In the genomic region with DNA sequence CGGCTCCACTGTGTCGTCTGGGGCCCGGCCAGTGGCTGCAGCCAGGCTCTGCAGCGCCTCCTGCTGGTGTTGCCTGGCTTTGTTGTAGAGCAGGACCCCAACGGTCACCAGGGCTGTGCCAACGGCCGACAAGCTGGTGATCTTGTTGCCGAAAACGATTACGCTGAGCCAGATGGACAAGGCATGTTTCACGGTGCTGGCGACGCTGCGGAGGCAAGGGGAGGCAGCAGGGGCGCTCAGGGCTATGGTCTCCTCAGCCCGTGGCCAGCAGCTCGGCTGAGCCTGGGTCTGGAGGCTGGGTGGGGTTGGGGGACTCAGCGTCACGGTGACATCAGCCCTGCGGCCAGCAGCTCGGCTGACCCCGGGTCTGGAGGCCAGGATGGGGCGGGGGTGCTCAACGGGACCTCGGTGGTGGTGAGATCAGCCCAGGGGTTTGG, we compare ENCODE assay signal across 8 cellular contexts. TPM values are rescaled to one million over a fixed set of nuclear protein-coding genes. Genes with fewer than 3 reads are reported as not detected.
A peak's percentile ranks its signal among the peaks of the same experiment; 100 is the strongest.
DNase-seq lines count a peak whose midpoint lies in the region; ATAC-seq, FAIRE-seq and TF ChIP-seq lines count a peak whose summit lies in the region.

No MANE protein-coding gene starts in this region.

- no peak overlapping the region for H2BK5ac ChIP-seq in mesenchymal stem cell (ENCODE audit: low read depth, low read length, poor library complexity, severe bottlenecking)

- H3K18ac ChIP-seq in mesenchymal stem cell (ENCODE audit: low read depth in 1 of 2, low read length in 2 of 2), result no peak overlapping the region

- peaks cover 6% of the 10 kb centered on the region for H3K36me3 Mint-ChIP-seq in activated naive CD8-positive, alpha-beta T cell treated with anti-CD3 and anti-CD28 coated beads for 36 hours

- no peaks in the 10 kb centered on the region for H3K9me3 Mint-ChIP-seq in activated naive CD8-positive, alpha-beta T cell treated with anti-CD3 and anti-CD28 coated beads for 36 hours

- no peak overlapping the region for H3K4me2 ChIP-seq in mesenchymal stem cell (ENCODE audit: low read length, poor library complexity, severe bottlenecking)

- no peaks in the 10 kb centered on the region for H3K4me1 ChIP-seq in mesenchymal stem cell (ENCODE audit: control insufficient read depth, insufficient read depth, low read depth, low read length)

- H3K4me3 Mint-ChIP-seq in activated naive CD8-positive, alpha-beta T cell treated with anti-CD3 and anti-CD28 coated beads for 36 hours, result no peak overlapping the region

- H3K9me3 ChIP-seq in mesenchymal stem cell (ENCODE audit: control insufficient read depth, low read length) (no peaks in the 10 kb centered on the region), MG63 (no peaks in the 10 kb centered on the region)

- H4K91ac ChIP-seq in mesenchymal stem cell (ENCODE audit: low read length), result no peak overlapping the region

- no peak for TF ChIP-seq POLR2A in GM12891 (IDR thresholded peaks at IDR 0.05; ENCODE audit: low read depth, low read length)

- no peak overlapping the region for H3K27ac Mint-ChIP-seq in activated naive CD8-positive, alpha-beta T cell treated with anti-CD3 and anti-CD28 coated beads for 36 hours

- H3K27me3 ChIP-seq in HL-60 (ENCODE audit: insufficient read depth, poor library complexity, severe bottlenecking) (no peaks in the 10 kb centered on the region), mesenchymal stem cell (ENCODE audit: control insufficient read depth in 1 of 2, insufficient read depth in 1 of 2, low read length in 2 of 2) (no peaks in the 10 kb centered on the region), MG63 (no peaks in the 10 kb centered on the region)

- no peak overlapping the region for H3K14ac ChIP-seq in mesenchymal stem cell (ENCODE audit: low read length in 2 of 2)

- WGBS in mesenchymal stem cell, result 91% methylated on average over 25 of the region's 25 CpGs

- peak overlapping the region; percentile 52 for H4K8ac ChIP-seq in mesenchymal stem cell (ENCODE audit: low read length)

- H3K9ac ChIP-seq in mesenchymal stem cell (ENCODE audit: low read length), result no peak overlapping the region

- DNase-seq in AG09309 (ENCODE audit: low read depth) (no peak), HL-60 (ENCODE audit: low read depth in 1 of 2, low spot score in 1 of 2) (no peak), mesenchymal stem cell (no peak), GM12891 (ENCODE audit: insufficient read length, low spot score) (no peak), MG63 (no peak)
- DNase-seq in activated naive CD8-positive, alpha-beta T cell treated with anti-CD3 and anti-CD28 coated beads for 36 hours, result peak; percentile 39

- H3K4me3 ChIP-seq in AG09309 (ENCODE audit: control insufficient read depth, low read depth, low read length) (no peak overlapping the region), HL-60 (replicated peaks; ENCODE audit: insufficient read depth, low read length) (no peak overlapping the region), mesenchymal stem cell (ENCODE audit: insufficient read depth in 1 of 2, low read depth in 1 of 2, low read length in 2 of 2) (no peak overlapping the region), MG63 (no peak overlapping the region)

- H2BK15ac ChIP-seq in mesenchymal stem cell (ENCODE audit: low read depth, poor library complexity, severe bottlenecking), result no peak overlapping the region

- H2AK5ac ChIP-seq in mesenchymal stem cell (ENCODE audit: low read length, severe bottlenecking), result no peak overlapping the region

- H2BK120ac ChIP-seq in mesenchymal stem cell (ENCODE audit: low read depth, low read length), result no peak overlapping the region

- H3K36me3 ChIP-seq in mesenchymal stem cell (ENCODE audit: control insufficient read depth in 1 of 2, insufficient read depth in 2 of 2, low read depth in 1 of 2, low read length in 2 of 2) (peaks cover 46 to 55% of the 10 kb centered on the region in 2 experiments), MG63 (peaks cover 20% of the 10 kb centered on the region)

- ATAC-seq in HG03571 (IDR thresholded peaks at IDR 0.05; ENCODE audit: unreplicated experiment) (no peak), HG03439 (IDR thresholded peaks at IDR 0.05; ENCODE audit: unreplicated experiment) (no peak)

- no peak overlapping the region for H3K4ac ChIP-seq in mesenchymal stem cell (ENCODE audit: low read depth in 1 of 2, low read length in 2 of 2)

- H3K27me3 Mint-ChIP-seq in activated naive CD8-positive, alpha-beta T cell treated with anti-CD3 and anti-CD28 coated beads for 36 hours, result no peaks in the 10 kb centered on the region

- H2BK12ac ChIP-seq in mesenchymal stem cell (ENCODE audit: low read length in 2 of 2), result no peak overlapping the region

- no peak overlapping the region for H3K23ac ChIP-seq in mesenchymal stem cell (ENCODE audit: low read length in 2 of 2)

- no peak for FAIRE-seq in GM12891 (lab: Jason Lieb, UNC)

- H3K4me1 Mint-ChIP-seq in activated naive CD8-positive, alpha-beta T cell treated with anti-CD3 and anti-CD28 coated beads for 36 hours, result no peaks in the 10 kb centered on the region

- peak overlapping the region; percentile 46; the same call in 1 of the 2 replicates for H3K27ac ChIP-seq in HL-60 (replicated peaks)
- no peak overlapping the region for H3K27ac ChIP-seq in mesenchymal stem cell (ENCODE audit: low read length, poor library complexity, severe bottlenecking)

- TF ChIP-seq CTCF in AG09309 (IDR thresholded peaks at IDR 0.05; ENCODE audit: control insufficient read depth, insufficient read depth, low read depth, low read length, missing control alignments), result peak; percentile 48
- peak; percentile 8 for TF ChIP-seq CTCF in HL-60 (IDR thresholded peaks at IDR 0.05; ENCODE audit: insufficient read depth, low read length)

- peaks cover 4% of the 10 kb centered on the region for H3K79me1 ChIP-seq in mesenchymal stem cell (replicated peaks; ENCODE audit: low read length, poor library complexity, severe bottlenecking)

- H2AFZ ChIP-seq in mesenchymal stem cell (ENCODE audit: low read depth, low read length), result no peak overlapping the region

TF ChIP-seq in GM12891, 5 proteins besides CTCF, POLR2A, EP300 and RAD21:
- TF ChIP-seq SPI1 (IDR thresholded peaks at IDR 0.05; ENCODE audit: low read depth, low read length) (no peak), POU2F2 (IDR thresholded peaks at IDR 0.05; ENCODE audit: low read depth, low read length) (no peak), POLR2AphosphoS5 (IDR thresholded peaks at IDR 0.05; ENCODE audit: low read depth, low read length) (no peak), PAX5 (IDR thresholded peaks at IDR 0.05; ENCODE audit: insufficient read depth, low read length, severe bottlenecking) (no peak), TAF1 (IDR thresholded peaks at IDR 0.05; ENCODE audit: low read depth, low read length) (no peak)
TF ChIP-seq in GM12891: peak in this region for 0.

RNA-seq across cellular contexts. Expression of gene CDK11B, which starts 7.0 kb away (rescaled TPM):
- total RNA-seq in activated naive CD8-positive, alpha-beta T cell treated with anti-CD3 and anti-CD28 coated beads for 36 hours, result 10 to 100 TPM; 42.2 to 43.3 TPM
- 28.9 TPM for polyA plus RNA-seq in mesenchymal stem cell (2013, experiment 1 of 2)
- 28.6 TPM for polyA plus RNA-seq in mesenchymal stem cell (2013, experiment 2 of 2)
- polyA plus RNA-seq in GM12891 (2012; ENCODE audit: low read depth, missing spikeins), result 23.7 TPM
- 4.5 and 12.8 TPM in 2 replicates for total RNA-seq in MG63 (2014; rRNA removed; shearing (Covaris generic); ENCODE audit: low replicate concordance)

RNA-seq across cellular contexts. Expression of gene SLC35E2B, which starts 26.8 kb away (rescaled TPM):
- 10 to 100 TPM; 19.3 to 20.1 TPM for total RNA-seq in activated naive CD8-positive, alpha-beta T cell treated with anti-CD3 and anti-CD28 coated beads for 36 hours
- 29.7 TPM for polyA plus RNA-seq in mesenchymal stem cell (2013, experiment 1 of 2)
- 29.4 TPM for polyA plus RNA-seq in mesenchymal stem cell (2013, experiment 2 of 2)
- 14.5 TPM for polyA plus RNA-seq in GM12891 (2012; ENCODE audit: low read depth, missing spikeins)
- 14.2 and 21.7 TPM in 2 replicates for total RNA-seq in MG63 (2014; rRNA removed; shearing (Covaris generic); ENCODE audit: low replicate concordance)

RNA-seq across cellular contexts. Expression of gene MMP23B, which starts 33.9 kb away (rescaled TPM):
- total RNA-seq in activated naive CD8-positive, alpha-beta T cell treated with anti-CD3 and anti-CD28 coated beads for 36 hours, result 1 to 10 TPM; 1.4 to 2.3 TPM
- polyA plus RNA-seq in mesenchymal stem cell (2013, experiment 1 of 2), result 24.2 TPM
- 26.9 TPM for polyA plus RNA-seq in mesenchymal stem cell (2013, experiment 2 of 2)
- polyA plus RNA-seq in GM12891 (2012; ENCODE audit: low read depth, missing spikeins), result 2.8 TPM
- total RNA-seq in MG63 (2014; rRNA removed; shearing (Covaris generic); ENCODE audit: low replicate concordance), result 1.6 TPM in 1 of 2 replicates, not detected in the other

RNA-seq across cellular contexts. Expression of gene MIB2, which starts 50.5 kb away (rescaled TPM):
- 10 to 100 TPM; 33.1 to 38.7 TPM for total RNA-seq in activated naive CD8-positive, alpha-beta T cell treated with anti-CD3 and anti-CD28 coated beads for 36 hours
- 33.5 TPM for polyA plus RNA-seq in mesenchymal stem cell (2013, experiment 1 of 2)
- 35.8 TPM for polyA plus RNA-seq in mesenchymal stem cell (2013, experiment 2 of 2)
- polyA plus RNA-seq in GM12891 (2012; ENCODE audit: low read depth, missing spikeins), result 29.4 TPM
- 26.4 and 66.8 TPM in 2 replicates for total RNA-seq in MG63 (2014; rRNA removed; shearing (Covaris generic); ENCODE audit: low replicate concordance)

RNA-seq across cellular contexts. Expression of gene CDK11A, which starts 58.3 kb away (rescaled TPM):
- 10 to 100 TPM; 64.2 to 65.0 TPM for total RNA-seq in activated naive CD8-positive, alpha-beta T cell treated with anti-CD3 and anti-CD28 coated beads for 36 hours
- 20.9 TPM for polyA plus RNA-seq in mesenchymal stem cell (2013, experiment 1 of 2)
- polyA plus RNA-seq in mesenchymal stem cell (2013, experiment 2 of 2), result 19.3 TPM
- 30.7 TPM for polyA plus RNA-seq in GM12891 (2012; ENCODE audit: low read depth, missing spikeins)
- 9.6 and 11.1 TPM in 2 replicates for total RNA-seq in MG63 (2014; rRNA removed; shearing (Covaris generic); ENCODE audit: low replicate concordance)
